ENCODE assay signal across 1 cellular context in the genomic region with DNA sequence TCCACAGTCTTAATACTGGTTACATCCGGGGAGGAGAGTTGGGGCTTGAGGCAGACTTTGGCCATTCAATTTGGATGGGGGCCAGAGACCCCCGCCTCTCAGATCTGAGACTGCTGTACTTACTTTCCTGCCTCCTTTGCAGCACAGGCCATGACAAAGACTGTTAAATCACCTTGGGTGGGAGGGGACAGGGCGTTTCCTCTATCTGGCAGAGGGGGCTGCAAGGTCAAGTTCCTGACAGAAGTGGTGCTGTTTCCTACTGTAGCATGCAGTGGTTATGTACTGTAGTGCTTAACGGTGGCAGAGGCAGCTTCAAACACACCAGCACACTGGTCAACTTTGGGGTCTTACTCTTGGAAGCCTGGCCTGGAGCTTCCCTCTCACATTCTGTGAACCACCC.
TF ChIP-seq lines count a peak whose summit lies in the region.

No MANE protein-coding gene starts in this region.

TF ChIP-seq in HCT116, 20 proteins besides CTCF, POLR2A, EP300 and RAD21 (continued from another document):
- no peak for TF ChIP-seq REST (IDR thresholded peaks at IDR 0.05; ENCODE audit: low read depth)
- TF ChIP-seq POLR2AphosphoS5 (IDR thresholded peaks at IDR 0.05; ENCODE audit: low read depth, low read length): no peak
- TF ChIP-seq MAX (IDR thresholded peaks at IDR 0.05): no peak
- no peak for TF ChIP-seq CEBPB (IDR thresholded peaks at IDR 0.05; ENCODE audit: low read depth)
- TF ChIP-seq ZFX (IDR thresholded peaks at IDR 0.05): no peak
